Comparison of ENCODE assay signal across 8 cellular contexts in genomic region chr5:14143843-14144585, GRCh38. TPM values are rescaled to one million over a fixed set of nuclear protein-coding genes. Genes with fewer than 3 reads are reported as not detected.
DNase-seq lines count a peak whose midpoint lies in the region; ATAC-seq and TF ChIP-seq lines count a peak whose summit lies in the region.

No MANE protein-coding gene starts in this region.

- no peaks in the 10 kb centered on the region for H3K27me3 ChIP-seq in Panc1 (ENCODE audit: control insufficient read depth, insufficient read depth, low read length)
- H3K27me3 ChIP-seq in ascending aorta, result no peaks in the 10 kb centered on the region
- H3K27me3 ChIP-seq in iPS-20b (ENCODE audit: insufficient read depth, low read length), result peaks cover 15% of the 10 kb centered on the region; the same call in 1 of the 2 replicates

- DNase-seq in NCI-H1417 (lab: John Stamatoyannopoulos, UW), result peak; percentile 43 to 81 (median 80)
- no peak for DNase-seq in NCI-H1417 treated with DMSO at 0.1 percent for 48 hours (lab: John Stamatoyannopoulos, UW)
- no peak for DNase-seq in Panc1 (ENCODE audit: low read depth, low spot score)
- DNase-seq in ascending aorta (ENCODE audit: low spot score in 2 of 2), result peak in 1 of 2 donors; percentile 77
- no peak for DNase-seq in SHP77 treated with DMSO at 0.1 percent for 48 hours (lab: John Stamatoyannopoulos, UW)

- intact Hi-C loops in Panc1 (cut with micrococcal nuclease; ENCODE audit: unreplicated experiment) (loop anchor here (2.0 kb wide), 2 partner anchors 35 to 107 kb away; no protein-coding TSS in a partner anchor), ascending aorta (cut with DNase I) (loop anchor here (1.0 to 10.0 kb wide), 8 partner anchors 10 to 441 kb away; partner anchors contain the start of gene OTULINL)

- peak; percentile 9 for ATAC-seq in HG02884 (IDR thresholded peaks at IDR 0.05; ENCODE audit: unreplicated experiment)
- peak; percentile 7; the same call in 1 of the 2 replicates for ATAC-seq in Panc1

- CTCF ChIA-PET in Panc1 (lab: Charles Lee), result interaction anchor here (0.6 kb wide), 1 partner anchor 236 kb away, joined by 3 read pairs; no protein-coding TSS in a partner anchor

- peak overlapping the region; percentile 83; the same call in 1 of the 2 replicates for H3K9ac ChIP-seq in iPS-20b (ENCODE audit: low read depth, low read length)

- no peaks in the 10 kb centered on the region; the same call in none of the 2 replicates for H3K36me3 ChIP-seq in Panc1 (ENCODE audit: control insufficient read depth, insufficient read depth, low read length)
- no peaks in the 10 kb centered on the region for H3K36me3 ChIP-seq in ascending aorta
- H3K36me3 ChIP-seq in iPS-20b (ENCODE audit: insufficient read depth, low read depth, low read length), result no peaks in the 10 kb centered on the region

- H3K27ac ChIP-seq in Panc1 (ENCODE audit: low read length) (peak overlapping the region; percentile 95), ascending aorta (peak overlapping the region; percentile 93 to 98), iPS-20b (ENCODE audit: low read length) (no peak overlapping the region), skin epidermis (peak overlapping the region; percentile 62 to 98 (median 90))

- peak overlapping the region; percentile 74 to 89 for H3K4me3 ChIP-seq in Panc1 (ENCODE audit: low read depth in 2 of 2, low read length in 2 of 2)
- peak overlapping the region; percentile 92 to 97 for H3K4me3 ChIP-seq in ascending aorta
- peak overlapping the region; percentile 91 for H3K4me3 ChIP-seq in iPS-20b (ENCODE audit: low read length)
- peak overlapping the region; percentile 57 to 87 (median 77) for H3K4me3 ChIP-seq in skin epidermis

- TF ChIP-seq CTCF in Panc1 (IDR thresholded peaks at IDR 0.05) (no peak), ascending aorta (IDR thresholded peaks at IDR 0.05) (peak in 1 of 3 experiments; percentile 6)

- POLR2A ChIA-PET in Panc1 (lab: Charles Lee), result interaction anchor here (0.6 kb wide), 1 partner anchor 36 kb away, joined by 3 read pairs; no protein-coding TSS in a partner anchor

- in situ Hi-C loops in Panc1 (cut with HindIII; ENCODE audit: low pct_unique_long_range_greater_than_20kb, low sequenced_read_pairs), result no loop called here

- H3K9me3 ChIP-seq in Panc1 (ENCODE audit: control insufficient read depth, insufficient read depth, low read depth, low read length) (no peaks in the 10 kb centered on the region), ascending aorta (no peaks in the 10 kb centered on the region), iPS-20b (ENCODE audit: insufficient read depth, low read depth, low read length) (no peaks in the 10 kb centered on the region)

- H3K4me1 ChIP-seq in Panc1 (ENCODE audit: control insufficient read depth, insufficient read depth, low read length), result peaks cover 45% of the 10 kb centered on the region
- H3K4me1 ChIP-seq in ascending aorta, result peaks cover 4 to 40% of the 10 kb centered on the region in 2 donors
- peaks cover 39% of the 10 kb centered on the region for H3K4me1 ChIP-seq in iPS-20b (ENCODE audit: insufficient read depth, low read length)

- no TSS peak for BruUV-seq in Panc1 (replicated peaks; lab: Mats Ljungman, UMichigan)

RNA-seq across cellular contexts. Expression of gene TRIO, which starts 0.9 kb away (rescaled TPM):
- 349 TPM for total RNA-seq in Panc1 (2021; ENCODE audit: unreplicated experiment)
- 213 TPM for polyA plus RNA-seq in Panc1 (2012; ENCODE audit: insufficient read length)
- total RNA-seq in ascending aorta, result 262 TPM

Comparison
In these comparisons a context has a peak if more than half of its experiments do, and no peak if none do; other contexts are left out.
1. DNase-seq: peak in NCI-H1417 (3 of 3); none in NCI-H1417 treated with DMSO at 0.1 percent for 48 hours (single experiment), Panc1 (single experiment) and SHP77 treated with DMSO at 0.1 percent for 48 hours (single experiment).
2. Peak in every context shown above with its lines, with median percentiles within 50 percentile points of each other: H3K4me3 ChIP-seq.